ENCODE assay signal across 9 cellular contexts in genomic region chr4:73593631-73594241, GRCh38. TPM values are rescaled to one million over a fixed set of nuclear protein-coding genes. Genes with fewer than 3 reads are reported as not detected.
DNase-seq lines count a peak whose midpoint lies in the region; TF ChIP-seq lines count a peak whose summit lies in the region.
"Had no signal": no experiment of that assay in that cellular context is flagged by ENCODE, and none has a peak within 500 bp of the region (broad histone marks: within the 10 kb centered on the region; RNA-seq: fewer than 3 reads in every experiment).

No MANE protein-coding gene starts in this region.

- peaks cover 85% of the 10 kb centered on the region for H3F3A ChIP-seq in DOHH2 (ENCODE audit: control insufficient read depth, insufficient read depth)

- H3K36me3 ChIP-seq in DOHH2 (ENCODE audit: control insufficient read depth, low read length) (peaks cover 81% of the 10 kb centered on the region), brain microvascular endothelial cell (replicated peaks) (no peaks in the 10 kb centered on the region)

- H4K20me1 ChIP-seq in DOHH2 (ENCODE audit: control insufficient read depth, insufficient read depth, low read depth, low read length): no peaks in the 10 kb centered on the region

- H3K4me3 ChIP-seq in DOHH2 (ENCODE audit: low read length) (peak overlapping the region; percentile 55), brain microvascular endothelial cell (ENCODE audit: low read depth, low read length) (no peak overlapping the region)
- H3K4me3 ChIP-seq: skin epidermis had no signal

- H3K9me2 ChIP-seq in DOHH2 (replicated peaks; ENCODE audit: control insufficient read depth, low read length): no peaks in the 10 kb centered on the region

- DNase-seq in LoVo (ENCODE audit: low spot score) (peak; percentile 47), brain microvascular endothelial cell (peak; percentile 41), myocyte (ENCODE audit: low read depth) (peak; percentile 64), NCI-H2029 treated with DMSO at 0.1 percent for 48 hours (lab: John Stamatoyannopoulos, UW) (no peak), T-helper 9 cell (no peak)
- no peak for DNase-seq in activated effector memory CD4-positive, alpha-beta T cell treated with Interleukin-2 at 50 U/mL for 16 hours
- DNase-seq in stimulated activated naive CD4-positive, alpha-beta T cell treated with Interleukin-2 at 50 U/mL for 16 hours (lab: John Stamatoyannopoulos, UW): no peak

- H3K27me3 ChIP-seq in DOHH2 (ENCODE audit: control insufficient read depth, low read length) (no peaks in the 10 kb centered on the region), brain microvascular endothelial cell (replicated peaks) (no peaks in the 10 kb centered on the region)

- H3K4me2 ChIP-seq in DOHH2 (ENCODE audit: low read length): peak overlapping the region; percentile 67

- peak; percentile 60 for TF ChIP-seq CTCF in DOHH2 (IDR thresholded peaks at IDR 0.05; ENCODE audit: low read depth, low read length, poor library complexity, severe bottlenecking)
- peak; percentile 58 for TF ChIP-seq CTCF in brain microvascular endothelial cell (IDR thresholded peaks at IDR 0.05; ENCODE audit: low read depth, low read length, missing control alignments)

- H3K27ac ChIP-seq in DOHH2 (ENCODE audit: low read depth, low read length): peak overlapping the region; percentile 100
- H3K27ac ChIP-seq in brain microvascular endothelial cell: no peak overlapping the region
- H3K27ac ChIP-seq: skin epidermis had no signal

- H3K4me1 ChIP-seq in DOHH2 (ENCODE audit: control insufficient read depth, low read length): peaks cover 100% of the 10 kb centered on the region

- H3K9me3 ChIP-seq in DOHH2 (ENCODE audit: control insufficient read depth, insufficient read depth, low read length): peaks cover 4% of the 10 kb centered on the region; the same call in 1 of the 2 replicates

- peaks cover 43% of the 10 kb centered on the region for H3K79me2 ChIP-seq in DOHH2 (ENCODE audit: control insufficient read depth, low read length)

- in situ Hi-C loops in brain microvascular endothelial cell (cut with HindIII; ENCODE audit: low pct_ligation_motif_present, low sequenced_read_pairs): no loop called here

RNA-seq across cellular contexts. Expression of gene RASSF6, which starts 26.5 kb away (rescaled TPM):
- not detected in 2 replicates for total RNA-seq in myocyte
- polyA plus RNA-seq in myocyte (2012): not detected

Comparison
In these comparisons a context has a peak if more than half of its experiments do, and no peak if none do; other contexts are left out.
1. DNase-seq: peak in LoVo (single experiment), brain microvascular endothelial cell (single experiment) and myocyte (single experiment); none in NCI-H2029 treated with DMSO at 0.1 percent for 48 hours (single experiment), activated effector memory CD4-positive, alpha-beta T cell treated with Interleukin-2 at 50 U/mL for 16 hours (single experiment), T-helper 9 cell (single experiment) and stimulated activated naive CD4-positive, alpha-beta T cell treated with Interleukin-2 at 50 U/mL for 16 hours (single experiment).